Comparison of ENCODE assay signal across 11 cellular contexts in the genomic region with DNA sequence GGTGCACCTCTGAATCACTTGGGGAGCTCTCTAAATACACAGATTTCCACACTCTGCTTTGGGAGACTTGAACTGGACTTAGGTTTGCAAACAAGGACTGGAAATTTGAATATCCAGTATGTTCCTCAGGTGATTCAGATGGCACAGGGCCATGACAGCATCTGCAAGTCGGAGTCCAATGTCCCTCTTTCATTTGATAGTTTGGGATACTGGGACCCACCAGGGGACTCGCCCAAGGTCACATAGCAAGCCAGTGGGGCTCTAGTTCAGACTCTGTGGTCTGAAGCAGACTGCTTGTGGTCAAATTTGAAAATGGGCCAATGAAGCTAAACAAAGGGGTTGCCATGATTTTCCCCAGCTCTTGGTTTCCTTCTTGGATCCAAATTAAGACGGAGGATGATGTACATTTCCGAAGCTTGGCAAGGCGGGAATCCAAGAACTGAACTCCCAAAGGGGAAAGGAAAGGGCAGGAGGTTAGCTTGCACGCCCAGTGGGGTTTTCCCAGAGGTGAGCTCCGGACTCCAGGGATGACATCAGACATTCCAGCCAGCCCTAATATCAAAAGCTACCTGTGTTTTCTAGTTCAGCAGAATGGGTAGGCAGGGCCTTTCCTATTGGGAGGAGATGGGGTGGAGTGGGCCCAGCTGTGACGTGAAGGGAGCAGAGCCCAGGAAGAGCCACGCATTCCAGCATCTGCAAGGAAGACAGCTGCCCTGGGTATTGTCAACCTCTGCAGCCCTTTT. TPM values are rescaled to one million over a fixed set of nuclear protein-coding genes. Genes with fewer than 3 reads are reported as not detected.
DNase-seq lines count a peak whose midpoint lies in the region; ATAC-seq and TF ChIP-seq lines count a peak whose summit lies in the region.
"Had no signal": no experiment of that assay in that cellular context is flagged by ENCODE, and none has a peak within 500 bp of the region (broad histone marks: within the 10 kb centered on the region; RNA-seq: fewer than 3 reads in every experiment).

No MANE protein-coding gene starts in this region.

- H3K9me3 ChIP-seq in adrenal gland (replicated peaks in 1 of 3) (no peaks in the 10 kb centered on the region), right atrium auricular region (no peaks in the 10 kb centered on the region)

- 68 to 73% (median 71%) methylated on average over 8 to 9 of the region's 9 CpGs for WGBS in adrenal gland, 4 donors

- intact Hi-C loops in adrenal gland (cut with DNase I) (no loop called here), sciatic nerve (cut with DNase I) (no loop called here)

- H3K36me3 ChIP-seq in adrenal gland (replicated peaks in 1 of 2): no peaks in the 10 kb centered on the region
- no peaks in the 10 kb centered on the region for H3K36me3 ChIP-seq in right atrium auricular region

- DNase-seq in ELF-1 (ENCODE audit: low read depth, low spot score): peak; percentile 86
- DNase-seq in adrenal gland: peak in 3 of 7 donors; percentile 40 to 68 (median 47)
- DNase-seq in right atrium auricular region (ENCODE audit: low spot score): no peak
- DNase-seq in sciatic nerve (ENCODE audit: low spot score): peak; percentile 72
- no peak for DNase-seq in GM10266 (ENCODE audit: extremely low spot score)
- DNase-seq in AG08396 (ENCODE audit: low spot score): no peak
- no peak for DNase-seq in stimulated activated CD4-positive, alpha-beta T cell treated with anti-CD3 and anti-CD28 coated beads, Interleukin-15, amount 100 ng/mL, for 24 hours
- DNase-seq in activated CD4-positive, alpha-beta T cell treated with anti-CD3 and anti-CD28 coated beads for 48 hours: no peak
- DNase-seq: central memory CD4-positive, alpha-beta T cell; NCI-H524 treated with DMSO at 0.1 percent for 48 hours had no signal

- H3K27me3 ChIP-seq in adrenal gland: no peaks in the 10 kb centered on the region
- no peaks in the 10 kb centered on the region for H3K27me3 ChIP-seq in right atrium auricular region

- ATAC-seq in sciatic nerve: no peak

- H3K27ac ChIP-seq in adrenal gland: peak overlapping the region; percentile 61 to 97 (median 89)
- H3K27ac ChIP-seq in right atrium auricular region: peak overlapping the region; percentile 94

- TF ChIP-seq POLR2A in adrenal gland (IDR thresholded peaks at IDR 0.05): no peak

- H3K4me1 ChIP-seq in adrenal gland (replicated peaks in 1 of 2): peaks cover 40 to 54% of the 10 kb centered on the region in 2 donors
- peaks cover 0 to 53% of the 10 kb centered on the region in 2 donors for H3K4me1 ChIP-seq in right atrium auricular region

- no peak overlapping the region for H3K4me3 ChIP-seq in adrenal gland
- no peak overlapping the region for H3K4me3 ChIP-seq in right atrium auricular region

- TF ChIP-seq CTCF in adrenal gland (IDR thresholded peaks at IDR 0.05) (no peak), right atrium auricular region (IDR thresholded peaks at IDR 0.05) (no peak), GM10266 (IDR thresholded peaks at IDR 0.05; ENCODE audit: control insufficient read depth, insufficient read depth, low read depth, missing control alignments) (no peak)

RNA-seq across cellular contexts. Expression of gene SYS1, which starts 3.4 kb away (rescaled TPM):
- total RNA-seq in adrenal gland: 10 to 100 TPM; 25.6 to 83.2 (median 38.4) TPM
- 10 to 100 TPM; 16.0 to 25.7 (median 17.7) TPM for polyA plus RNA-seq in adrenal gland
- total RNA-seq in right atrium auricular region: 10 to 100 TPM; 31.7 to 41.9 TPM
- total RNA-seq in sciatic nerve: 24.0 TPM

RNA-seq across cellular contexts. Expression of gene SDC4, which starts 11.4 kb away (rescaled TPM):
- total RNA-seq in adrenal gland (100 to 1,000 TPM in 2 of 8 donors, 10 to 100 TPM in 6; 66.9 to 128 (median 84.7) TPM), right atrium auricular region (10 to 100 TPM; 71.4 to 95.2 TPM), sciatic nerve (77.7 TPM)
- 10 to 100 TPM; 48.7 to 64.9 (median 55.3) TPM for polyA plus RNA-seq in adrenal gland

RNA-seq across cellular contexts. Expression of gene TP53TG5, which starts 18.5 kb away (rescaled TPM):
- total RNA-seq in adrenal gland (under 1 TPM in 3 of 8 donors, not detected in 5; 0.24 to 0.78 (median 0.65) TPM), right atrium auricular region (not detected), sciatic nerve (not detected)
- polyA plus RNA-seq in adrenal gland: under 1 TPM in 1 of 3 donors, not detected in 2; 0.33 TPM
- total RNA-seq: lower leg skin had no signal

RNA-seq across cellular contexts. Expression of gene DBNDD2, which starts 48.5 kb away (rescaled TPM):
- total RNA-seq in adrenal gland (10 to 100 TPM; 16.5 to 71.1 (median 31.5) TPM), right atrium auricular region (100 to 1,000 TPM; 139 to 159 TPM), sciatic nerve (49.0 TPM)
- 10 to 100 TPM; 21.6 to 52.1 (median 34.8) TPM for polyA plus RNA-seq in adrenal gland

RNA-seq across cellular contexts. Expression of gene MATN4, which starts 51.5 kb away (rescaled TPM):
- under 1 TPM in 1 of 8 donors, not detected in 7; 0.15 TPM for total RNA-seq in adrenal gland
- polyA plus RNA-seq in adrenal gland: under 1 TPM in 2 of 3 donors, not detected in 1; 0.16 to 0.37 TPM
- total RNA-seq in right atrium auricular region: not detected
- total RNA-seq in sciatic nerve: 0.22 TPM

Comparison
In these comparisons a context has a peak if more than half of its experiments do, and no peak if none do; other contexts are left out.
1. DNase-seq: peak in ELF-1 (single experiment) and sciatic nerve (single experiment); none in right atrium auricular region (single experiment), GM10266 (single experiment), AG08396 (single experiment), stimulated activated CD4-positive, alpha-beta T cell treated with anti-CD3 and anti-CD28 coated beads, Interleukin-15, amount 100 ng/mL, for 24 hours (single experiment) and activated CD4-positive, alpha-beta T cell treated with anti-CD3 and anti-CD28 coated beads for 48 hours (single experiment).